Comparison of ENCODE assay signal across 31 cellular contexts in the genomic region with DNA sequence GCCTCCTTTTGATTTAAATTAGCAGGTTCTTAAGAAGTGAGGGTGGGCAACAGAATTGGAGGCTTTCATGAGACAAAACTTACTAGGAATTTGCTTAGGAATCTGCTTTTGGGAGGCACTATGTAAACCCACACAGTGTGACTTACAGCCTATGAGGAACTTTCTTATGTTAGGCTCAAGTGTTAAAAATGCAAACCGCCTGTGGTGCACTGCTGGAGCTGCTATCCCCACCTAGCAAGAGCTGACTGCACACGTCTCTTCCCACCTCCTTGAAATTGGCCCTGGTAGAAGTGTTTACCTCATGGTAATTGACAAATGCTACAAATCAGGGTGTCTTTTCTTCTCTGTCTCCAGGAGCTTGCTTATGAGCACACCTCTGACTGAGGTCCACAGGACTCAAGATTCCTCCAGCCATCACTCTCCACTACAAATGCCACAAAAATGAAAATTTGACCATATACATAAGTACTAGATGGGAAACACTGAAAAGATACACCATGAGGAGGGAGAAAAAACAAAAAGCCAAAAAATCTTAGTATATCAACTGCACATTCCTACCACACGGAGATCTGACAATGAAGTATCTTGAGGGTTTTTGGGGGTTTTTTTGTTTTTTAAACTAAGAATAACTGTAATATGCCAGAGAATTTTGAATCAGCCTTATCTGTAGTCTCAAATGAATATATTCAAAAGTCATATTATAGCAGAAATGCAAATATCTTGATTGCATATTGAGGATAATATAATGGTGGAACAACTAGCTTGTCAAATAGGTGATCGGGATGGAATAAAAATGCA. TPM values are rescaled to one million over a fixed set of nuclear protein-coding genes. Genes with fewer than 3 reads are reported as not detected.
DNase-seq lines count a peak whose midpoint lies in the region; ATAC-seq and TF ChIP-seq lines count a peak whose summit lies in the region.
"Had no signal": no experiment of that assay in that cellular context is flagged by ENCODE, and none has a peak within 500 bp of the region (broad histone marks: within the 10 kb centered on the region; RNA-seq: fewer than 3 reads in every experiment).

No MANE protein-coding gene starts in this region.

- H3K27me3 ChIP-seq in SK-N-SH (ENCODE audit: insufficient read depth) (no peaks in the 10 kb centered on the region), hepatocyte (no peaks in the 10 kb centered on the region), smooth muscle cell (ENCODE audit: low read depth) (no peaks in the 10 kb centered on the region)
- H3K27me3 ChIP-seq: gastroesophageal sphincter, SJSA1, tibial nerve had no signal

- WGBS in SK-N-SH (ENCODE audit: low lambda C conversion rate) = 61% methylated on average over 4 of the region's 4 CpGs
- 82% methylated on average over 4 of the region's 4 CpGs for WGBS in hepatocyte (ENCODE audit: low lambda C conversion rate, missing lambda C conversion rate)
- 81% methylated on average over 4 of the region's 4 CpGs for WGBS in smooth muscle cell (ENCODE audit: low lambda C conversion rate)

- H3K9me2 ChIP-seq in SK-N-SH (no peaks in the 10 kb centered on the region), hepatocyte (replicated peaks; ENCODE audit: insufficient read depth) (no peaks in the 10 kb centered on the region)

- CTCF ChIA-PET in SK-N-SH (lab: Yijun Ruan, JAX) = interaction anchor here (0.6 to 2.9 kb wide), 5 partner anchors 12 to 176 kb away, joined by 3 to 18 read pairs (median 8); no protein-coding TSS in a partner anchor

- H3K4me1 Mint-ChIP-seq in chondrocyte (ENCODE audit: low read depth) = peaks cover 16% of the 10 kb centered on the region
- H3K4me1 Mint-ChIP-seq: activated naive CD8-positive, alpha-beta T cell treated with anti-CD3 and anti-CD28 coated beads, Interleukin-2, amount 50 U/mL, for 24 hours; B cell had no signal

- H3K4me2 ChIP-seq in SK-N-SH (no peak overlapping the region), hepatocyte (no peak overlapping the region), smooth muscle cell (no peak overlapping the region)

- no peak overlapping the region for H3K4me3 ChIP-seq in SK-N-SH (ENCODE audit: low read depth in 2 of 2, low read length in 1 of 2)
- no peak overlapping the region for H3K4me3 ChIP-seq in hepatocyte
- H3K4me3 ChIP-seq in smooth muscle cell = no peak overlapping the region
- H3K4me3 ChIP-seq: gastroesophageal sphincter, prostate gland, SJSA1, skin epidermis, tibial nerve had no signal

- no peak overlapping the region for H3K9ac ChIP-seq in SK-N-SH
- H3K9ac ChIP-seq in smooth muscle cell (ENCODE audit: low read depth) = no peak overlapping the region

- H3K9me3 ChIP-seq in SK-N-SH = no peaks in the 10 kb centered on the region
- H3K9me3 ChIP-seq in hepatocyte (ENCODE audit: low read depth) = no peaks in the 10 kb centered on the region
- H3K9me3 ChIP-seq in smooth muscle cell (replicated peaks; ENCODE audit: low read depth) = no peaks in the 10 kb centered on the region
- H3K9me3 ChIP-seq: gastroesophageal sphincter, prostate gland, SJSA1, tibial nerve had no signal

- peaks cover 3% of the 10 kb centered on the region for H3K27me3 Mint-ChIP-seq in chondrocyte (ENCODE audit: low read depth)

- no peak for DNase-seq in SK-N-SH
- DNase-seq in chondrocyte (ENCODE audit: low spot score) = no peak
- DNase-seq in hepatocyte (ENCODE audit: low spot score) = no peak
- DNase-seq in smooth muscle cell (lab: John Stamatoyannopoulos, UW; ENCODE audit: unreplicated experiment) = no peak
- DNase-seq in DMS153 (lab: John Stamatoyannopoulos, UW) = no peak
- no peak for DNase-seq in COLO668 (lab: John Stamatoyannopoulos, UW; ENCODE audit: unreplicated experiment)
- DNase-seq in NCI-H510A (lab: John Stamatoyannopoulos, UW) = no peak
- DNase-seq: activated CD4-positive, alpha-beta T cell treated with anti-CD3 and anti-CD28 coated beads, Interleukin-2, amount 50 U/mL, for 48 hours; activated effector memory CD4-positive, alpha-beta T cell treated with anti-CD3 and anti-CD28 coated beads, Interleukin-2, amount 50 U/mL, for 16 hours; activated naive CD8-positive, alpha-beta T cell treated with anti-CD3 and anti-CD28 coated beads, Interleukin-2, amount 50 U/mL, for 24 hours; Calu3; left colon; midbrain; MM.1S; NCI-H1436 treated with DMSO at 0.1 percent for 48 hours; NCI-H774; nephron progenitor cell; stimulated activated CD4-positive, alpha-beta T cell treated with anti-CD3 and anti-CD28 coated beads, Interleukin-4, amount 100 ng/mL, for 1 hour; T-helper 17 cell had no signal

- no peak overlapping the region for H3K27ac ChIP-seq in SK-N-SH (ENCODE audit: low read depth in 2 of 2, low read length in 1 of 2)
- H3K27ac ChIP-seq in hepatocyte = no peak overlapping the region
- no peak overlapping the region for H3K27ac ChIP-seq in smooth muscle cell (ENCODE audit: low read depth)
- H3K27ac ChIP-seq: 22Rv1, gastroesophageal sphincter, prostate gland, SJSA1, skin epidermis, tibial nerve, VCaP had no signal

- H2AFZ ChIP-seq in SK-N-SH (ENCODE audit: low read depth) = no peak overlapping the region
- no peak overlapping the region for H2AFZ ChIP-seq in hepatocyte
- no peak overlapping the region for H2AFZ ChIP-seq in smooth muscle cell (ENCODE audit: low read depth)

- H3K4me3 Mint-ChIP-seq in chondrocyte (ENCODE audit: unreplicated experiment) = no peak overlapping the region
- H3K4me3 Mint-ChIP-seq: activated naive CD8-positive, alpha-beta T cell treated with anti-CD3 and anti-CD28 coated beads, Interleukin-2, amount 50 U/mL, for 24 hours; B cell; brain; IgD-negative memory B cell; nephron progenitor cell; stimulated activated naive CD8-positive, alpha-beta T cell treated with anti-CD3 and anti-CD28 coated beads, Interleukin-15, Interleukin-2, amounts not matched to agents 100 ng/mL and 50 ng/mL, for 24 hours; T-helper 17 cell had no signal

- no peaks in the 10 kb centered on the region for H3K79me2 ChIP-seq in SK-N-SH (ENCODE audit: insufficient read depth)
- H3K79me2 ChIP-seq in hepatocyte = no peaks in the 10 kb centered on the region
- H3K79me2 ChIP-seq in smooth muscle cell (ENCODE audit: low read depth) = no peaks in the 10 kb centered on the region

- H4K20me1 ChIP-seq in SK-N-SH (ENCODE audit: insufficient read depth) = no peaks in the 10 kb centered on the region
- no peaks in the 10 kb centered on the region for H4K20me1 ChIP-seq in hepatocyte (ENCODE audit: insufficient read depth, poor library complexity, severe bottlenecking)
- H4K20me1 ChIP-seq in smooth muscle cell (ENCODE audit: low read depth) = no peaks in the 10 kb centered on the region

- no peaks in the 10 kb centered on the region for H3K36me3 Mint-ChIP-seq in chondrocyte (ENCODE audit: low read depth)
- H3K36me3 Mint-ChIP-seq: brain, IgD-negative memory B cell had no signal

- peak overlapping the region; percentile 3 for H3K27ac Mint-ChIP-seq in chondrocyte (ENCODE audit: unreplicated experiment)
- H3K27ac Mint-ChIP-seq: activated naive CD8-positive, alpha-beta T cell treated with anti-CD3 and anti-CD28 coated beads, Interleukin-2, amount 50 U/mL, for 24 hours; B cell; brain; IgD-negative memory B cell; nephron progenitor cell; stimulated activated naive CD8-positive, alpha-beta T cell treated with anti-CD3 and anti-CD28 coated beads, Interleukin-15, Interleukin-2, amounts not matched to agents 100 ng/mL and 50 ng/mL, for 24 hours; T-helper 17 cell had no signal

- H3K4me1 ChIP-seq in SK-N-SH (ENCODE audit: control insufficient read depth in 1 of 2, insufficient read depth in 2 of 2, low read depth in 1 of 2, low read length in 1 of 2) (no peaks in the 10 kb centered on the region; a peak in 1 of 4 replicates), hepatocyte (ENCODE audit: insufficient read depth) (no peaks in the 10 kb centered on the region), smooth muscle cell (ENCODE audit: low read depth) (no peaks in the 10 kb centered on the region)
- H3K4me1 ChIP-seq: gastroesophageal sphincter, prostate gland, SJSA1 had no signal

- H3K36me3 ChIP-seq in SK-N-SH (replicated peaks in 1 of 2; ENCODE audit: control insufficient read depth in 1 of 2, insufficient read depth in 2 of 2, low read length in 1 of 2) (no peaks in the 10 kb centered on the region), hepatocyte (replicated peaks; ENCODE audit: insufficient read depth, low read depth) (no peaks in the 10 kb centered on the region), smooth muscle cell (ENCODE audit: low read depth) (no peaks in the 10 kb centered on the region)
- H3K36me3 ChIP-seq: gastroesophageal sphincter, prostate gland, SJSA1, tibial nerve had no signal

- no peak for TF ChIP-seq EP300 in SK-N-SH (IDR thresholded peaks at IDR 0.05; ENCODE audit: borderline replicate concordance in 1 of 2, low read depth in 1 of 2, low read length in 1 of 2)

- TF ChIP-seq RAD21 in SK-N-SH (IDR thresholded peaks at IDR 0.05; ENCODE audit: low read length) = no peak

- H3F3A ChIP-seq in SK-N-SH (replicated peaks; ENCODE audit: insufficient read depth) (no peaks in the 10 kb centered on the region), smooth muscle cell (ENCODE audit: low read depth) (no peaks in the 10 kb centered on the region)

- no peak for ATAC-seq in SK-N-SH treated with all-trans-retinoic acid at 6 μM for 48 hours
- ATAC-seq: activated naive CD8-positive, alpha-beta T cell treated with anti-CD3 and anti-CD28 coated beads, Interleukin-2, amount 50 U/mL, for 24 hours; gastroesophageal sphincter; left colon; T-helper 17 cell had no signal

- peak; percentile 33; the same call in 1 of the 2 replicates for TF ChIP-seq CTCF in SK-N-SH (IDR thresholded peaks at IDR 0.05)
- TF ChIP-seq CTCF in chondrocyte (IDR thresholded peaks at IDR 0.05) = peak; percentile 65
- peak; percentile 14 for TF ChIP-seq CTCF in hepatocyte (IDR thresholded peaks at IDR 0.05; ENCODE audit: poor library complexity)
- TF ChIP-seq CTCF in smooth muscle cell (IDR thresholded peaks at IDR 0.05; ENCODE audit: borderline replicate concordance, insufficient read depth, poor library complexity, severe bottlenecking) = peak; percentile 35

- POLR2A ChIA-PET in SK-N-SH (lab: Yijun Ruan, JAX) = no interaction called here

- no peaks in the 10 kb centered on the region for H3K9me3 Mint-ChIP-seq in chondrocyte (ENCODE audit: low read depth)
- H3K9me3 Mint-ChIP-seq: activated naive CD8-positive, alpha-beta T cell treated with anti-CD3 and anti-CD28 coated beads, Interleukin-2, amount 50 U/mL, for 24 hours; nephron progenitor cell; stimulated activated naive CD8-positive, alpha-beta T cell treated with anti-CD3 and anti-CD28 coated beads, Interleukin-15, Interleukin-2, amounts not matched to agents 100 ng/mL and 50 ng/mL, for 24 hours had no signal

TF ChIP-seq in SK-N-SH, 30 proteins besides CTCF, POLR2A, EP300 and RAD21 (continues in another document):
- TF ChIP-seq RCOR1 (IDR thresholded peaks at IDR 0.05; ENCODE audit: low read length) (no peak), NFIC (IDR thresholded peaks at IDR 0.05; ENCODE audit: borderline replicate concordance) (no peak)

TF ChIP-seq in SK-N-SH treated with all-trans-retinoic acid at 6 μM for 48 hours, 23 proteins besides CTCF, POLR2A, EP300 and RAD21 (continues in another document):
- TF ChIP-seq ESRRG (CRISPR knock-in tag; IDR thresholded peaks at IDR 0.05) = no peak

RNA-seq across cellular contexts. Expression of gene NPL, which starts 18.2 kb away (rescaled TPM):
- polyA plus RNA-seq in SK-N-SH (2012; rRNA removed) (1.5 and 2.5 TPM in 2 replicates), hepatocyte (6.1 and 7.1 TPM in 2 replicates), smooth muscle cell (1.4 and 2.3 TPM in 2 replicates)
- 1.6 and 1.7 TPM in 2 replicates for polyA plus RNA-seq in SK-N-SH (2012; cell fraction: cytosol; rRNA removed)
- 3.5 and 3.8 TPM in 2 replicates for polyA plus RNA-seq in SK-N-SH (2012; cell fraction: nucleus; rRNA removed)
- total RNA-seq in chondrocyte (2.3 to 5.0 TPM (median 4.3 TPM) in 3 replicates), hepatocyte (6.4 and 10.2 TPM in 2 replicates), smooth muscle cell (1.3 and 2.1 TPM in 2 replicates)

Comparison
In these comparisons a context has a peak if more than half of its experiments do, and no peak if none do; other contexts are left out.
1. CTCF ChIP-seq: peak in every context shown above with its lines; median percentile 65 in chondrocyte; 35 in smooth muscle cell; 33 in SK-N-SH; 14 in hepatocyte.